In genomic region chr16:11949527-11949926, GRCh38 we compare ENCODE assay signal across 8 cellular contexts. TPM values are rescaled to one million over a fixed set of nuclear protein-coding genes. Genes with fewer than 3 reads are reported as not detected.
DNase-seq lines count a peak whose midpoint lies in the region; ATAC-seq and TF ChIP-seq lines count a peak whose summit lies in the region.

No MANE protein-coding gene starts in this region.

- intact Hi-C loops in colonic mucosa (cut with DNase I), result no loop called here
- intact Hi-C loops in lower lobe of right lung (cut with DNase I), result no loop called here

- H4K20me1 ChIP-seq in OCI-LY3 (ENCODE audit: insufficient read depth, low read length), result no peaks in the 10 kb centered on the region

- H2AFZ ChIP-seq in OCI-LY3 (ENCODE audit: low read depth, low read length), result no peak overlapping the region

- ATAC-seq in lower lobe of right lung, result peak; percentile 95 to 98
- no peak for ATAC-seq in GM18517 (IDR thresholded peaks at IDR 0.05; ENCODE audit: unreplicated experiment)

- TF ChIP-seq CTCF in AG10803 (conservative IDR thresholded peaks at IDR 0.05; ENCODE audit: low read length) (peak; percentile 75), GM12874 (IDR thresholded peaks at IDR 0.05; ENCODE audit: insufficient read depth, low read depth, low read length) (peak; percentile 71), OCI-LY3 (IDR thresholded peaks at IDR 0.05; ENCODE audit: low read depth, low read length) (peak; percentile 80), colonic mucosa (IDR thresholded peaks at IDR 0.05) (peak; percentile 14), lower lobe of right lung (IDR thresholded peaks at IDR 0.05) (peak; percentile 45)

- H3K36me3 ChIP-seq in OCI-LY3 (replicated peaks; ENCODE audit: low read depth, low read length), result no peaks in the 10 kb centered on the region
- H3K36me3 ChIP-seq in colonic mucosa, result no peaks in the 10 kb centered on the region
- H3K36me3 ChIP-seq in lower lobe of right lung, result no peaks in the 10 kb centered on the region

- no peak overlapping the region for H3K4me3 ChIP-seq in AG10803 (ENCODE audit: low read length)
- no peak overlapping the region for H3K4me3 ChIP-seq in OCI-LY3 (ENCODE audit: low read length)
- H3K4me3 ChIP-seq in colonic mucosa, result no peak overlapping the region
- no peak overlapping the region for H3K4me3 ChIP-seq in lower lobe of right lung

- H3K9ac ChIP-seq in OCI-LY3 (ENCODE audit: low read length) (no peak overlapping the region), colonic mucosa (ENCODE audit: low read depth in 2 of 2, low read length in 2 of 2) (no peak overlapping the region)

- H3K27me3 ChIP-seq in OCI-LY3 (ENCODE audit: low read depth, low read length) (peaks cover 15% of the 10 kb centered on the region; the same call in 1 of the 2 replicates), colonic mucosa (no peaks in the 10 kb centered on the region), lower lobe of right lung (ENCODE audit: low read depth) (no peaks in the 10 kb centered on the region)

- DNase-seq in AG10803 (ENCODE audit: low read depth), result peak; percentile 60
- peak; percentile 65 for DNase-seq in HuH-7 (ENCODE audit: low spot score)
- DNase-seq in colonic mucosa, result no peak
- peak; percentile 63 for DNase-seq in lower lobe of right lung
- DNase-seq in retina, result no peak

- H3K9me3 ChIP-seq in OCI-LY3 (ENCODE audit: insufficient read depth, low read length) (no peaks in the 10 kb centered on the region), colonic mucosa (no peaks in the 10 kb centered on the region), lower lobe of right lung (no peaks in the 10 kb centered on the region)

- H3K4me1 ChIP-seq in OCI-LY3 (ENCODE audit: low read length) (peaks cover 18% of the 10 kb centered on the region), colonic mucosa (no peaks in the 10 kb centered on the region), lower lobe of right lung (no peaks in the 10 kb centered on the region)

- H3K27ac ChIP-seq in OCI-LY3 (ENCODE audit: low read length), result no peak overlapping the region
- H3K27ac ChIP-seq in colonic mucosa, result no peak overlapping the region
- no peak overlapping the region for H3K27ac ChIP-seq in lower lobe of right lung

- H3K4me2 ChIP-seq in OCI-LY3 (ENCODE audit: low read length), result no peak overlapping the region

- H3K79me2 ChIP-seq in OCI-LY3 (ENCODE audit: low read length), result no peaks in the 10 kb centered on the region

RNA-seq across cellular contexts. Expression of gene NPIPB2, which starts 7.7 kb away (rescaled TPM):
- total RNA-seq in colonic mucosa (1 to 10 TPM; 2.4 to 9.3 TPM), lower lobe of right lung (5.6 TPM)

RNA-seq across cellular contexts. Expression of gene TNFRSF17, which starts 15.5 kb away (rescaled TPM):
- total RNA-seq in colonic mucosa, result 1 to 10 TPM; 1.3 to 4.2 TPM
- total RNA-seq in lower lobe of right lung, result 1.4 TPM

RNA-seq across cellular contexts. Expression of gene SNX29, which starts 27.0 kb away (rescaled TPM):
- 10 to 100 TPM in 1 of 2 donors, 1 to 10 TPM in 1; 9.6 to 11.3 TPM for total RNA-seq in colonic mucosa
- 48.6 TPM for total RNA-seq in lower lobe of right lung

RNA-seq across cellular contexts. Expression of gene GSPT1, which starts 33.8 kb away (rescaled TPM):
- total RNA-seq in colonic mucosa, result 100 to 1,000 TPM; 135 to 174 TPM
- 107 TPM for total RNA-seq in lower lobe of right lung

Comparison
In these comparisons a context has a peak if more than half of its experiments do, and no peak if none do; other contexts are left out.
1. DNase-seq: peak in AG10803 (single experiment), HuH-7 (single experiment) and lower lobe of right lung (single experiment); none in colonic mucosa (single experiment) and retina (single experiment).
2. CTCF ChIP-seq: peak in every context shown above with its lines; median percentile 80 in OCI-LY3; 75 in AG10803; 71 in GM12874; 45 in lower lobe of right lung; 14 in colonic mucosa.